11 cellular contexts compared by ENCODE assay signal in the genomic region with DNA sequence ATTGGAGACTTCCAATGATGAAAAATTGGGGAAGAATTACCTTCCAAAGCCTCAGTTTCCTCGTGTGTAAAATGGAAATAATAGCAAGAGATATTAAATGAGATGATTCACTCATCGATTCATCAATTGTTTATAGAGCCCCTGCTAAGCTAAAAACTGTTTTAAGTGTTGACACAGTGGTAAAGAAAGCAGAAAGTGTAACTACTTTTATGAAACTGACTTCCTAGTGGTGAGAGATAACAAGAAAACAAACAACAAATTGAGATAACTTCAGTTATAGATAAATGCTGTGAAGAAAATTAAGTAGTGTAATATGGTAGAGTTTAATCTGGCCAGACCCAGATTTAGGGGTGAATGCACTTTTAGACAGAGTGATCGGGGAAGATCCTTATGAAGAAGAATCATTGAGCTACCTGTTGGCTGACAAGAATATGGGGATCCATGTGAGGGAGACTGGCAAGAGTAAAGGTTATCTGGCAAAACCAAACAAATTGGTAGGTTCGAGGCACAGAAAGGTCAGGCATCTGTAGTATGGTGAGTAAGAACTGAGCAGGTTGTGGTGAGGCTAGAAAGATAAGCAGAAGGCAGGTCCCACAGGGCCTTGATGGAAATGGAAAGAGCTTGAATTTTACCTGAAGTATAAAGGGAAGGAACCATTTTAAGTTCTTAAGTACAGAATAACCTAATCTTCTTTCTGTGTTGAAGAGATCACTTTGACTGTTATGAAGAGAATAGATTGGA. TPM values are rescaled to one million over a fixed set of nuclear protein-coding genes. Genes with fewer than 3 reads are reported as not detected.
DNase-seq lines count a peak whose midpoint lies in the region; ATAC-seq and TF ChIP-seq lines count a peak whose summit lies in the region.
"Had no signal": no experiment of that assay in that cellular context is flagged by ENCODE, and none has a peak within 500 bp of the region (broad histone marks: within the 10 kb centered on the region; RNA-seq: fewer than 3 reads in every experiment).

No MANE protein-coding gene starts in this region.

- intact Hi-C loops in naive thymus-derived CD4-positive, alpha-beta T cell (cut with micrococcal nuclease) = loop anchor here (1.0 to 5.0 kb wide), 4 partner anchors 7 to 37 kb away; no protein-coding TSS in a partner anchor

- CTCF ChIA-PET in naive thymus-derived CD4-positive, alpha-beta T cell (lab: Charles Lee) = interaction anchor here (0.6 to 4.0 kb wide), 9 partner anchors 11 to 1972 kb away, joined by 3 to 27 read pairs (median 4); a partner anchor contains a TSS

- H3K27me3 Mint-ChIP-seq in naive thymus-derived CD4-positive, alpha-beta T cell = no peaks in the 10 kb centered on the region

- no peak for TF ChIP-seq EP300 in gastroesophageal sphincter (IDR thresholded peaks at IDR 0.05)

- H3K4me1 ChIP-seq in Peyer's patch (peaks cover 0 to 9% (median 0%) of the 10 kb centered on the region in 4 donors), gastroesophageal sphincter (no peaks in the 10 kb centered on the region)
- H3K4me1 ChIP-seq in naive thymus-derived CD4-positive, alpha-beta T cell (ENCODE audit: control insufficient read depth in 2 of 2, insufficient read depth in 2 of 2, low read length in 2 of 2) = peaks cover 50 to 53% of the 10 kb centered on the region in 2 donors
- H3K4me1 ChIP-seq: breast epithelium had no signal

- peaks cover 0 to 2% (median 0%) of the 10 kb centered on the region in 11 donors for H3K9me3 Mint-ChIP-seq in naive thymus-derived CD4-positive, alpha-beta T cell

- ATAC-seq in GM18868 (IDR thresholded peaks at IDR 0.05; ENCODE audit: unreplicated experiment) (peak; percentile 58), HG02759 (IDR thresholded peaks at IDR 0.05; ENCODE audit: unreplicated experiment) (peak; percentile 51), gastroesophageal sphincter (no peak)
- peak; percentile 34 for ATAC-seq in naive thymus-derived CD4-positive, alpha-beta T cell
- ATAC-seq: left lobe of liver had no signal

- WGBS in gastroesophageal sphincter (ENCODE audit: low coverage in 1 of 2), 2 donors = 74 to 87% methylated on average over 4 of the region's 4 CpGs

- H3K27ac ChIP-seq in Peyer's patch (peak overlapping the region; percentile 11 to 67 (median 23)), gastroesophageal sphincter (no peak overlapping the region)
- H3K27ac ChIP-seq in naive thymus-derived CD4-positive, alpha-beta T cell (ENCODE audit: low read depth, low read length) = peak overlapping the region; percentile 94
- H3K27ac ChIP-seq: breast epithelium had no signal

- H3K36me3 Mint-ChIP-seq in naive thymus-derived CD4-positive, alpha-beta T cell = peaks cover 20 to 47% (median 42%) of the 10 kb centered on the region in 5 donors

- H3K27ac Mint-ChIP-seq in naive thymus-derived CD4-positive, alpha-beta T cell = peak overlapping the region; percentile 81 to 98 (median 95)

- TF ChIP-seq POLR2A in Peyer's patch (IDR thresholded peaks at IDR 0.05) (no peak), gastroesophageal sphincter (IDR thresholded peaks at IDR 0.05) (no peak)

- TF ChIP-seq CTCF in Peyer's patch (IDR thresholded peaks at IDR 0.05) (no peak), gastroesophageal sphincter (IDR thresholded peaks at IDR 0.05) (no peak)

- DNase-seq in Peyer's patch (no peak), NCI-H446 (lab: John Stamatoyannopoulos, UW) (no peak), NCI-H2196 treated with DMSO at 0.1 percent for 48 hours (lab: John Stamatoyannopoulos, UW; ENCODE audit: unreplicated experiment) (no peak)
- peak in 1 of 9 donors; percentile 30 for DNase-seq in naive thymus-derived CD4-positive, alpha-beta T cell
- DNase-seq: EL, NCI-H187 treated with DMSO at 0.1 percent for 48 hours had no signal

- H3K4me3 Mint-ChIP-seq in naive thymus-derived CD4-positive, alpha-beta T cell = peak overlapping the region; percentile 77 to 96 (median 84)

- H3K4me1 Mint-ChIP-seq in naive thymus-derived CD4-positive, alpha-beta T cell = peaks cover 38 to 84% (median 71%) of the 10 kb centered on the region in 7 donors

- H3K27me3 ChIP-seq in Peyer's patch (no peaks in the 10 kb centered on the region), gastroesophageal sphincter (no peaks in the 10 kb centered on the region)
- no peaks in the 10 kb centered on the region for H3K27me3 ChIP-seq in naive thymus-derived CD4-positive, alpha-beta T cell (ENCODE audit: control insufficient read depth in 2 of 2, insufficient read depth in 2 of 2, low read length in 2 of 2)
- H3K27me3 ChIP-seq: breast epithelium had no signal

- POLR2A ChIA-PET in naive thymus-derived CD4-positive, alpha-beta T cell (lab: Charles Lee) = interaction anchor here (0.8 to 5.2 kb wide), 23 partner anchors 8 to 130 kb away, joined by 3 to 54 read pairs (median 8); a partner anchor contains a TSS

- H3K9me3 ChIP-seq in Peyer's patch (no peaks in the 10 kb centered on the region), gastroesophageal sphincter (no peaks in the 10 kb centered on the region)
- no peaks in the 10 kb centered on the region for H3K9me3 ChIP-seq in naive thymus-derived CD4-positive, alpha-beta T cell (ENCODE audit: control insufficient read depth in 2 of 3, low read length in 3 of 3)
- H3K9me3 ChIP-seq: breast epithelium had no signal

- H3K36me3 ChIP-seq in Peyer's patch (no peaks in the 10 kb centered on the region), gastroesophageal sphincter (no peaks in the 10 kb centered on the region)
- peaks cover 6 to 11% (median 6%) of the 10 kb centered on the region in 3 experiments for H3K36me3 ChIP-seq in naive thymus-derived CD4-positive, alpha-beta T cell (ENCODE audit: control insufficient read depth in 2 of 3, insufficient read depth in 3 of 3, low read length in 3 of 3)
- H3K36me3 ChIP-seq: breast epithelium had no signal

- H3K4me3 ChIP-seq in Peyer's patch = no peak overlapping the region
- peak overlapping the region; percentile 54 for H3K4me3 ChIP-seq in naive thymus-derived CD4-positive, alpha-beta T cell (ENCODE audit: low read length)
- H3K4me3 ChIP-seq in gastroesophageal sphincter = no peak overlapping the region
- H3K4me3 ChIP-seq: breast epithelium had no signal

RNA-seq across cellular contexts. Expression of a gene that starts 10.9 kb away (rescaled TPM):
- total RNA-seq in Peyer's patch (100 to 1,000 TPM in 1 of 4 donors, 10 to 100 TPM in 3; 13.3 to 127 (median 22.1) TPM), gastroesophageal sphincter (10 to 100 TPM in 2 of 4 donors, 1 to 10 TPM in 2; 5.0 to 31.9 (median 12.9) TPM)
- total RNA-seq in naive thymus-derived CD4-positive, alpha-beta T cell = 1,000 to 10,000 TPM in 3 of 5 experiments, 100 to 1,000 TPM in 2; 739 to 1,121 (median 1,015) TPM
- 1,000 to 10,000 TPM; 1,177 to 1,286 TPM for polyA plus RNA-seq in naive thymus-derived CD4-positive, alpha-beta T cell

Comparison
In these comparisons a context has a peak if more than half of its experiments do, and no peak if none do; other contexts are left out.
1. H3K27ac ChIP-seq: peak in Peyer's patch (4 of 4) and naive thymus-derived CD4-positive, alpha-beta T cell (single experiment); none in gastroesophageal sphincter (0 of 4).
2. RNA of a gene that starts 10.9 kb away (total RNA-seq): 739 to 1,121 TPM in naive thymus-derived CD4-positive, alpha-beta T cell; 13.3 to 127 TPM in Peyer's patch and 5.0 to 31.9 TPM in gastroesophageal sphincter; every median in the first group is over 4 times any median in the second.